Comparison of ENCODE assay signal across 8 cellular contexts in genomic region chr3:46566040-46566631, GRCh38. TPM values are rescaled to one million over a fixed set of nuclear protein-coding genes. Genes with fewer than 3 reads are reported as not detected.
A peak's percentile ranks its signal among the peaks of the same experiment; 100 is the strongest.
DNase-seq lines count a peak whose midpoint lies in the region; ATAC-seq, FAIRE-seq and TF ChIP-seq lines count a peak whose summit lies in the region.

TSS of gene LRRC2 (minus strand) at chr3:46566302. CDS start at chr3:46551591, 14,711 bp downstream.

- no peak for TF ChIP-seq POLR2A in A549 (IDR thresholded peaks at IDR 0.05; ENCODE audit: low read length)

- no peak for FAIRE-seq in A549 (lab: Jason Lieb, UNC)

- WGBS in A549 (ENCODE audit: missing lambda C conversion rate): 14% methylated on average over 17 of the region's 39 CpGs

- H3K27me3 Mint-ChIP-seq in activated T-helper 1 cell treated with anti-CD3 and anti-CD28 coated beads, Interleukin-12 subunit alpha, Interleukin-12 subunit beta, Interleukin-2, Interleukin-4 antibody, amounts not matched to agents 30 ng/mL and 10 ng/mL and 1 ng/mL, durations not matched to agents 14 hours and 24 hours and 36 hours (ENCODE audit: insufficient read depth): peaks cover 52% of the 10 kb centered on the region
- peaks cover 38% of the 10 kb centered on the region in 2 donors for H3K27me3 Mint-ChIP-seq in natural killer cell treated with Interleukin-12 subunit alpha and Interleukin-12 subunit beta and Interleukin-15 and Interleukin-18, amount 100 ng/mL, for 72 hours

- no peak for DNase-seq in A549 (ENCODE audit: low read depth in 1 of 2, low spot score in 1 of 2)
- DNase-seq in HS-5 (ENCODE audit: low read depth): peak; percentile 29
- peak; percentile 17 for DNase-seq in activated T-helper 1 cell treated with anti-CD3 and anti-CD28 coated beads, Interleukin-12 subunit alpha, Interleukin-12 subunit beta, Interleukin-2, Interleukin-4 antibody, amounts not matched to agents 30 ng/mL and 10 ng/mL and 1 ng/mL, durations not matched to agents 14 hours and 24 hours and 36 hours (ENCODE audit: low spot score)
- DNase-seq in fibroblast of peridontal ligament (ENCODE audit: extremely low read depth): peak; percentile 79
- no peak for DNase-seq in natural killer cell treated with Interleukin-12 subunit alpha and Interleukin-12 subunit beta and Interleukin-15 and Interleukin-18, amount 100 ng/mL, for 72 hours (ENCODE audit: low spot score)
- no peak for DNase-seq in effector CD8-positive, alpha-beta T cell (lab: John Stamatoyannopoulos, UW)
- DNase-seq in germinal center (ENCODE audit: low spot score): no peak

- ATAC-seq in A549 (peak; percentile 56 to 78), HG03442 (IDR thresholded peaks at IDR 0.05; ENCODE audit: unreplicated experiment) (no peak)
- ATAC-seq in natural killer cell treated with Interleukin-12 subunit alpha and Interleukin-12 subunit beta and Interleukin-15 and Interleukin-18, amount 100 ng/mL, for 72 hours: peak; percentile 62 to 75

- CTCF ChIA-PET in A549 (lab: Yijun Ruan, JAX): interaction anchor here (0.6 to 2.9 kb wide), 2 partner anchors 74 to 77 kb away, joined by 3 to 11 read pairs; no protein-coding TSS in a partner anchor

- TF ChIP-seq CTCF in A549 (IDR thresholded peaks at IDR 0.05): no peak

- no peak within 1 kb of the TSS for H3K27ac Mint-ChIP-seq in activated T-helper 1 cell treated with anti-CD3 and anti-CD28 coated beads, Interleukin-12 subunit alpha, Interleukin-12 subunit beta, Interleukin-2, Interleukin-4 antibody, amounts not matched to agents 30 ng/mL and 10 ng/mL and 1 ng/mL, durations not matched to agents 14 hours and 24 hours and 36 hours
- H3K27ac Mint-ChIP-seq in natural killer cell treated with Interleukin-12 subunit alpha and Interleukin-12 subunit beta and Interleukin-15 and Interleukin-18, amount 100 ng/mL, for 72 hours: no peak within 1 kb of the TSS

- peak within 1 kb of the TSS; percentile 40 for H3K4me3 ChIP-seq in A549

- POLR2A ChIA-PET in A549 (lab: Yijun Ruan, JAX): no interaction called here

- H3K4me3 Mint-ChIP-seq in activated T-helper 1 cell treated with anti-CD3 and anti-CD28 coated beads, Interleukin-12 subunit alpha, Interleukin-12 subunit beta, Interleukin-2, Interleukin-4 antibody, amounts not matched to agents 30 ng/mL and 10 ng/mL and 1 ng/mL, durations not matched to agents 14 hours and 24 hours and 36 hours: peak within 1 kb of the TSS; percentile 60
- H3K4me3 Mint-ChIP-seq in natural killer cell treated with Interleukin-12 subunit alpha and Interleukin-12 subunit beta and Interleukin-15 and Interleukin-18, amount 100 ng/mL, for 72 hours: peak within 1 kb of the TSS; percentile 37

- no peaks in the 10 kb centered on the region for H3K4me1 ChIP-seq in A549

- no peak for TF ChIP-seq EP300 in A549 (IDR thresholded peaks at IDR 0.05)

- 0 out of 6 replicates have a peak within 1 kb of the TSS, but pooled peaks of 1 of the 2 experiments have one; percentile 21 for H3K27ac ChIP-seq in A549

- no peaks in the 10 kb centered on the region for H3K9me3 ChIP-seq in A549

- H3K4me2 ChIP-seq in A549: peak within 1 kb of the TSS; percentile 83

- no peaks in the 10 kb centered on the region for H3K9me3 Mint-ChIP-seq in activated T-helper 1 cell treated with anti-CD3 and anti-CD28 coated beads, Interleukin-12 subunit alpha, Interleukin-12 subunit beta, Interleukin-2, Interleukin-4 antibody, amounts not matched to agents 30 ng/mL and 10 ng/mL and 1 ng/mL, durations not matched to agents 14 hours and 24 hours and 36 hours
- H3K9me3 Mint-ChIP-seq in natural killer cell treated with Interleukin-12 subunit alpha and Interleukin-12 subunit beta and Interleukin-15 and Interleukin-18, amount 100 ng/mL, for 72 hours: no peaks in the 10 kb centered on the region

- H3K4me1 Mint-ChIP-seq in activated T-helper 1 cell treated with anti-CD3 and anti-CD28 coated beads, Interleukin-12 subunit alpha, Interleukin-12 subunit beta, Interleukin-2, Interleukin-4 antibody, amounts not matched to agents 30 ng/mL and 10 ng/mL and 1 ng/mL, durations not matched to agents 14 hours and 24 hours and 36 hours (ENCODE audit: low read depth): peaks cover 15% of the 10 kb centered on the region
- peaks cover 6 to 16% of the 10 kb centered on the region in 2 donors for H3K4me1 Mint-ChIP-seq in natural killer cell treated with Interleukin-12 subunit alpha and Interleukin-12 subunit beta and Interleukin-15 and Interleukin-18, amount 100 ng/mL, for 72 hours (ENCODE audit: low read depth in 2 of 2)

- intact Hi-C loops in activated T-helper 1 cell treated with anti-CD3 and anti-CD28 coated beads, Interleukin-12 subunit alpha, Interleukin-12 subunit beta, Interleukin-2, Interleukin-4 antibody, amounts not matched to agents 30 ng/mL and 10 ng/mL and 1 ng/mL, durations not matched to agents 14 hours and 24 hours and 36 hours (cut with micrococcal nuclease): no loop called here

- no peak for TF ChIP-seq RAD21 in A549 (conservative IDR thresholded peaks at IDR 0.05 in 1 of 2, IDR thresholded peaks at IDR 0.05 in 1 of 2)

- H3K36me3 Mint-ChIP-seq in activated T-helper 1 cell treated with anti-CD3 and anti-CD28 coated beads, Interleukin-12 subunit alpha, Interleukin-12 subunit beta, Interleukin-2, Interleukin-4 antibody, amounts not matched to agents 30 ng/mL and 10 ng/mL and 1 ng/mL, durations not matched to agents 14 hours and 24 hours and 36 hours (ENCODE audit: low read depth): peaks cover 3% of the 10 kb centered on the region
- H3K36me3 Mint-ChIP-seq in natural killer cell treated with Interleukin-12 subunit alpha and Interleukin-12 subunit beta and Interleukin-15 and Interleukin-18, amount 100 ng/mL, for 72 hours: no peaks in the 10 kb centered on the region

TF ChIP-seq in A549, 52 proteins besides CTCF, POLR2A, EP300 and RAD21:
- TF ChIP-seq CEBPB (IDR thresholded peaks at IDR 0.05) (no peak), NFE2L2 (conservative IDR thresholded peaks at IDR 0.05; ENCODE audit: low read length) (no peak), HES2 (IDR thresholded peaks at IDR 0.05) (no peak), TFCP2L1 (CRISPR knock-in tag; IDR thresholded peaks at IDR 0.05) (no peak), HDAC2 (IDR thresholded peaks at IDR 0.05) (no peak), PHF8 (IDR thresholded peaks at IDR 0.05; ENCODE audit: borderline replicate concordance, low read depth) (no peak)
TF ChIP-seq in A549: peak in this region for 0.

RNA-seq across cellular contexts. Expression of gene LRRC2, which starts in this region (rescaled TPM):
- polyA plus RNA-seq in A549 (2011; rRNA removed) (0.03 TPM in 1 of 2 replicates, not detected in the other), A549 (2017; fragmentation: RNase III; extraction: RNeasy Plus Mini Kit Qiagen cat#74134 plus additional on column Dnase treatment) (not detected in 3 replicates)
- not detected in 2 replicates for polyA plus RNA-seq in A549 (2012; cell fraction: cytosol; rRNA removed)
- polyA plus RNA-seq in A549 (2012; cell fraction: nucleus; rRNA removed): not detected in 2 replicates
- polyA minus RNA-seq in A549 (2011; rRNA and poly(A)+ RNA removed): not detected in 2 replicates
- total RNA-seq in activated T-helper 1 cell treated with anti-CD3 and anti-CD28 coated beads, Interleukin-12 subunit alpha, Interleukin-12 subunit beta, Interleukin-2, Interleukin-4 antibody, amounts not matched to agents 30 ng/mL and 10 ng/mL and 1 ng/mL, durations not matched to agents 14 hours and 24 hours and 36 hours: not detected in 2 replicates
- not detected for total RNA-seq in natural killer cell treated with Interleukin-12 subunit alpha and Interleukin-12 subunit beta and Interleukin-15 and Interleukin-18, amount 100 ng/mL, for 72 hours

Comparison
In these comparisons a context has a peak if more than half of its experiments do, and no peak if none do; other contexts are left out.
1. Peak in ATAC-seq, H3K4me3 ChIP-seq and H3K4me2 ChIP-seq in A549; RNA of the gene not detected or under 1 TPM.
2. Peak in DNase-seq in activated T-helper 1 cell treated with anti-CD3 and anti-CD28 coated beads, Interleukin-12 subunit alpha, Interleukin-12 subunit beta, Interleukin-2, Interleukin-4 antibody, amounts not matched to agents 30 ng/mL and 10 ng/mL and 1 ng/mL, durations not matched to agents 14 hours and 24 hours and 36 hours; RNA of the gene not detected or under 1 TPM.
3. Peak in ATAC-seq in natural killer cell treated with Interleukin-12 subunit alpha and Interleukin-12 subunit beta and Interleukin-15 and Interleukin-18, amount 100 ng/mL, for 72 hours; RNA of the gene not detected or under 1 TPM.
4. DNase-seq: peak in HS-5 (single experiment) and fibroblast of peridontal ligament (single experiment); none in A549 (0 of 2), natural killer cell treated with Interleukin-12 subunit alpha and Interleukin-12 subunit beta and Interleukin-15 and Interleukin-18, amount 100 ng/mL, for 72 hours (single experiment), effector CD8-positive, alpha-beta T cell (single experiment) and germinal center (single experiment).